17 cellular contexts compared by ENCODE assay signal in genomic region chr3:44020178-44020577, GRCh38.
"Had no signal": no experiment of that assay in that cellular context is flagged by ENCODE, and none has a peak within 500 bp of the region (broad histone marks: within the 10 kb centered on the region; RNA-seq: fewer than 3 reads in every experiment).

No MANE protein-coding gene starts in this region.

- H3K4me2 ChIP-seq: smooth muscle cell had no signal

- H3K4me3 ChIP-seq: esophagus squamous epithelium, gastrocnemius medialis, lower lobe of right lung, sigmoid colon, smooth muscle cell, stomach had no signal

- DNase-seq: activated CD4-positive, alpha-beta T cell treated with anti-CD3 and anti-CD28 coated beads, Interleukin-2, amount 50 U/mL, for 1 hour; activated CD4-positive, CD25-positive, alpha-beta regulatory T cell treated with anti-CD3 and anti-CD28 coated beads, Interleukin-2, amount 50 U/mL, for 72 hours; activated CD8-positive, alpha-beta T cell treated with anti-CD3 and anti-CD28 coated beads, Interleukin-2, amount 10 ng/mL, durations not matched to agents 7 days and 5 days; activated gamma-delta T cell treated with Interleukin-2 at 50 U/mL for 16 hours; activated T-cell treated with anti-CD3 and anti-CD28 coated beads, Interleukin-2, amount 50 U/mL, for 1 hour; esophagus squamous epithelium; gastrocnemius medialis; kidney; lower lobe of right lung; naive B cell; sigmoid colon; stimulated activated CD4-positive, alpha-beta T cell treated with anti-CD3 and anti-CD28 coated beads, Interleukin-15, amount 100 ng/mL, for 24 hours; stomach; trophoblast cell had no signal

- H3K9me3 ChIP-seq: esophagus squamous epithelium, gastrocnemius medialis, lower lobe of right lung, sigmoid colon, stomach had no signal

- H3K27ac ChIP-seq: esophagus squamous epithelium, gastrocnemius medialis, lower lobe of right lung, sigmoid colon, stomach, VCaP had no signal

- H3K36me3 ChIP-seq: esophagus squamous epithelium, gastrocnemius medialis, lower lobe of right lung, sigmoid colon, stomach had no signal

- FAIRE-seq: colon, kidney had no signal
